8 cellular contexts compared by ENCODE assay signal in genomic region chr7:44534501-44534900, GRCh38. TPM values are rescaled to one million over a fixed set of nuclear protein-coding genes. Genes with fewer than 3 reads are reported as not detected.
DNase-seq lines count a peak whose midpoint lies in the region; ATAC-seq and TF ChIP-seq lines count a peak whose summit lies in the region.

No MANE protein-coding gene starts in this region.

- TF ChIP-seq CTCF in Calu3 (IDR thresholded peaks at IDR 0.05; ENCODE audit: unreplicated experiment) (peak; percentile 75), fibroblast of mammary gland (conservative IDR thresholded peaks at IDR 0.05; ENCODE audit: control insufficient read depth, insufficient read depth, low read depth, low read length) (peak; percentile 70)
- TF ChIP-seq CTCF in activated CD8-positive, alpha-beta T cell treated with anti-CD3 and anti-CD28 coated beads for 36 hours (IDR thresholded peaks at IDR 0.05) = peak; percentile 73

- intact Hi-C loops in Calu3 (cut with micrococcal nuclease; ENCODE audit: unreplicated experiment) = no loop called here
- intact Hi-C loops in activated CD8-positive, alpha-beta T cell treated with anti-CD3 and anti-CD28 coated beads for 36 hours (cut with micrococcal nuclease) = no loop called here

- H3K4me1 ChIP-seq in HAP-1 = no peaks in the 10 kb centered on the region

- DNase-seq in Calu3 (peak; percentile 72), HAP-1 (ENCODE audit: low spot score in 2 of 2) (peak; percentile 64 to 85), NCI-H774 (lab: John Stamatoyannopoulos, UW) (peak; percentile 75), fibroblast of mammary gland (ENCODE audit: low read depth) (peak; percentile 25)
- peak; percentile 70 for DNase-seq in activated CD8-positive, alpha-beta T cell treated with anti-CD3 and anti-CD28 coated beads for 36 hours
- DNase-seq in stimulated activated CD4-positive, alpha-beta T cell treated with anti-CD3 and anti-CD28 coated beads, Interleukin-12 subunit alpha, Interleukin-12 subunit beta, amount 100 ng/mL, for 24 hours (ENCODE audit: low read depth in 2 of 2) = peak; percentile 13 to 41

- POLR2A ChIA-PET in activated CD8-positive, alpha-beta T cell treated with anti-CD3 and anti-CD28 coated beads for 36 hours (lab: Charles Lee) = interaction anchor here (1.2 to 1.3 kb wide), 2 partner anchors 39 to 412 kb away, joined by 3 read pairs; partner anchors contain the start of genes DDX56 and POLD2

- no peak overlapping the region for H3K4me3 ChIP-seq in HAP-1
- H3K4me3 ChIP-seq in fibroblast of mammary gland (ENCODE audit: control insufficient read depth, low read depth, low read length) = no peak overlapping the region

- H3K4me3 Mint-ChIP-seq in Calu3 (ENCODE audit: low read depth, unreplicated experiment) = no peak overlapping the region
- H3K4me3 Mint-ChIP-seq in activated CD8-positive, alpha-beta T cell treated with anti-CD3 and anti-CD28 coated beads for 36 hours = no peak overlapping the region

- in situ Hi-C loops in HAP-1 (cut with MboI; ENCODE audit: low sequenced_read_pairs) = no loop called here

- no peaks in the 10 kb centered on the region for H3K9me3 Mint-ChIP-seq in Calu3 (ENCODE audit: low read depth, unreplicated experiment)
- H3K9me3 Mint-ChIP-seq in activated CD8-positive, alpha-beta T cell treated with anti-CD3 and anti-CD28 coated beads for 36 hours = no peaks in the 10 kb centered on the region

- BruUV-seq in Calu3 (replicated peaks; lab: Mats Ljungman, UMichigan) = no TSS peak

- H3K4me1 Mint-ChIP-seq in Calu3 (ENCODE audit: low read depth, unreplicated experiment) = peaks cover 54% of the 10 kb centered on the region
- H3K4me1 Mint-ChIP-seq in activated CD8-positive, alpha-beta T cell treated with anti-CD3 and anti-CD28 coated beads for 36 hours (ENCODE audit: low read depth) = no peaks in the 10 kb centered on the region

- H3K36me3 Mint-ChIP-seq in Calu3 (ENCODE audit: insufficient read depth, unreplicated experiment) = peaks cover 62% of the 10 kb centered on the region
- H3K36me3 Mint-ChIP-seq in activated CD8-positive, alpha-beta T cell treated with anti-CD3 and anti-CD28 coated beads for 36 hours (ENCODE audit: low read depth) = no peaks in the 10 kb centered on the region

- CTCF ChIA-PET in Calu3 (lab: Charles Lee) = interaction anchor here (0.7 to 1.4 kb wide), 8 partner anchors 9 to 320 kb away, joined by 3 to 7 read pairs (median 4); partner anchors contain the start of gene DDX56
- CTCF ChIA-PET in activated CD8-positive, alpha-beta T cell treated with anti-CD3 and anti-CD28 coated beads for 36 hours (lab: Charles Lee) = interaction anchor here (0.5 to 3.1 kb wide), 42 partner anchors 8 to 466 kb away, joined by 3 to 19 read pairs (median 4); partner anchors contain the start of genes DDX56 and NUDCD3

- H3K27ac Mint-ChIP-seq in Calu3 (ENCODE audit: unreplicated experiment) = no peak overlapping the region
- no peak overlapping the region for H3K27ac Mint-ChIP-seq in activated CD8-positive, alpha-beta T cell treated with anti-CD3 and anti-CD28 coated beads for 36 hours

- no peaks in the 10 kb centered on the region for H3K27me3 Mint-ChIP-seq in Calu3 (ENCODE audit: unreplicated experiment)
- no peaks in the 10 kb centered on the region for H3K27me3 Mint-ChIP-seq in activated CD8-positive, alpha-beta T cell treated with anti-CD3 and anti-CD28 coated beads for 36 hours

- ATAC-seq in activated CD8-positive, alpha-beta T cell treated with anti-CD3 and anti-CD28 coated beads for 36 hours = peak; percentile 98
- no peak for ATAC-seq in GM21447 (IDR thresholded peaks at IDR 0.05; ENCODE audit: unreplicated experiment)
- ATAC-seq in HG02623 (IDR thresholded peaks at IDR 0.05; ENCODE audit: unreplicated experiment) = no peak

- H3K36me3 ChIP-seq in HAP-1 (replicated peaks) = no peaks in the 10 kb centered on the region

- no peaks in the 10 kb centered on the region for H3K9me3 ChIP-seq in HAP-1

- H3K27me3 ChIP-seq in HAP-1 (ENCODE audit: low read depth) = no peaks in the 10 kb centered on the region

RNA-seq across cellular contexts. Expression of gene NPC1L1, which starts 6.6 kb away (rescaled TPM):
- 45.0 and 46.0 TPM in 2 replicates for total RNA-seq in Calu3 (2022)
- total RNA-seq in activated CD8-positive, alpha-beta T cell treated with anti-CD3 and anti-CD28 coated beads for 36 hours = under 1 TPM in 1 of 2 experiments, not detected in 1; 0.07 TPM

RNA-seq across cellular contexts. Expression of gene DDX56, which starts 39.2 kb away (rescaled TPM):
- 157 and 168 TPM in 2 replicates for total RNA-seq in Calu3 (2022)
- total RNA-seq in activated CD8-positive, alpha-beta T cell treated with anti-CD3 and anti-CD28 coated beads for 36 hours = 10 to 100 TPM; 92.3 to 98.3 TPM

RNA-seq across cellular contexts. Expression of gene NUDCD3, which starts 44.0 kb away (rescaled TPM):
- total RNA-seq in Calu3 (2022) = 176 and 202 TPM in 2 replicates
- 100 to 1,000 TPM; 102 to 107 TPM for total RNA-seq in activated CD8-positive, alpha-beta T cell treated with anti-CD3 and anti-CD28 coated beads for 36 hours

RNA-seq across cellular contexts. Expression of gene TMED4, which starts 47.5 kb away (rescaled TPM):
- total RNA-seq in Calu3 (2022) = 115 and 128 TPM in 2 replicates
- 10 to 100 TPM; 74.6 to 76.2 TPM for total RNA-seq in activated CD8-positive, alpha-beta T cell treated with anti-CD3 and anti-CD28 coated beads for 36 hours

Comparison
In these comparisons a context has a peak if more than half of its experiments do, and no peak if none do; other contexts are left out.
1. DNase-seq: peak in every context shown above with its lines; median percentile 75 in NCI-H774; 74 in HAP-1; 72 in Calu3; 70 in activated CD8-positive, alpha-beta T cell treated with anti-CD3 and anti-CD28 coated beads for 36 hours; 27 in stimulated activated CD4-positive, alpha-beta T cell treated with anti-CD3 and anti-CD28 coated beads, Interleukin-12 subunit alpha, Interleukin-12 subunit beta, amount 100 ng/mL, for 24 hours; 25 in fibroblast of mammary gland.
2. RNA of gene NPC1L1, which starts 6.6 kb away (total RNA-seq): 45.0 to 46.0 TPM in Calu3; 0.07 TPM in activated CD8-positive, alpha-beta T cell treated with anti-CD3 and anti-CD28 coated beads for 36 hours; every median in the first group is over 10 times any median in the second.
3. Peak in every context shown above with its lines, with median percentiles within 50 percentile points of each other: CTCF ChIP-seq.